ENCODE assay signal across 18 cellular contexts in genomic region chr7:88317422-88317821, GRCh38. TPM values are rescaled to one million over a fixed set of nuclear protein-coding genes. Genes with fewer than 3 reads are reported as not detected.
DNase-seq lines count a peak whose midpoint lies in the region; ATAC-seq and TF ChIP-seq lines count a peak whose summit lies in the region.
"Had no signal": no experiment of that assay in that cellular context is flagged by ENCODE, and none has a peak within 500 bp of the region (broad histone marks: within the 10 kb centered on the region; RNA-seq: fewer than 3 reads in every experiment).

No MANE protein-coding gene starts in this region.

- H3K9me3 Mint-ChIP-seq in CD14-positive monocyte (peaks cover 0 to 3% (median 0%) of the 10 kb centered on the region in 7 donors), osteocyte (ENCODE audit: unreplicated experiment) (no peaks in the 10 kb centered on the region)
- no peaks in the 10 kb centered on the region for H3K9me3 Mint-ChIP-seq in activated T-cell treated with anti-CD3 and anti-CD28 coated beads, Interleukin-2, amount 50 U/mL, for 24 hours

- ATAC-seq in lung (ENCODE audit: insufficient read depth, low FRiP score) = peak; percentile 68
- ATAC-seq: K562 had no signal

- H3K4me1 Mint-ChIP-seq in CD14-positive monocyte (peaks cover 68% of the 10 kb centered on the region), osteocyte (ENCODE audit: unreplicated experiment) (peaks cover 3% of the 10 kb centered on the region)
- H3K4me1 Mint-ChIP-seq in activated T-cell treated with anti-CD3 and anti-CD28 coated beads, Interleukin-2, amount 50 U/mL, for 24 hours (ENCODE audit: low read depth) = peaks cover 4% of the 10 kb centered on the region

- 23 to 38% methylated on average over 1 of the region's 1 CpG for WGBS in lung, 2 donors

- peaks cover 0 to 5% (median 3%) of the 10 kb centered on the region in 3 donors for H3K27me3 Mint-ChIP-seq in CD14-positive monocyte (ENCODE audit: low read depth in 3 of 3)
- peaks cover 15% of the 10 kb centered on the region for H3K27me3 Mint-ChIP-seq in activated T-cell treated with anti-CD3 and anti-CD28 coated beads, Interleukin-2, amount 50 U/mL, for 24 hours
- no peaks in the 10 kb centered on the region for H3K27me3 Mint-ChIP-seq in osteocyte (ENCODE audit: unreplicated experiment)

- intact Hi-C loops in CD14-positive monocyte (cut with micrococcal nuclease) = loop anchor here in 1 of 2 donors (10.0 kb wide), 1 partner anchor 53 kb away; no protein-coding TSS in a partner anchor

- peaks cover 0 to under 1% of the 10 kb centered on the region in 2 donors for H3K4me1 ChIP-seq in lung (ENCODE audit: control insufficient read depth in 2 of 2, insufficient read depth in 2 of 2, low read length in 2 of 2)

- H3K4me3 ChIP-seq in epithelial cell of esophagus (ENCODE audit: low read length) (no peak overlapping the region), lung (no peak overlapping the region)
- H3K4me3 ChIP-seq: K562, PC-9 had no signal

- H3K36me3 Mint-ChIP-seq in CD14-positive monocyte (no peaks in the 10 kb centered on the region), osteocyte (ENCODE audit: unreplicated experiment) (no peaks in the 10 kb centered on the region)
- no peaks in the 10 kb centered on the region for H3K36me3 Mint-ChIP-seq in activated T-cell treated with anti-CD3 and anti-CD28 coated beads, Interleukin-2, amount 50 U/mL, for 24 hours (ENCODE audit: low read depth)

- H3K27me3 ChIP-seq in lung (ENCODE audit: control insufficient read depth, insufficient read depth) = no peaks in the 10 kb centered on the region

- H3K4me3 Mint-ChIP-seq in CD14-positive monocyte (no peak overlapping the region), osteocyte (ENCODE audit: unreplicated experiment) (no peak overlapping the region)
- no peak overlapping the region for H3K4me3 Mint-ChIP-seq in activated T-cell treated with anti-CD3 and anti-CD28 coated beads, Interleukin-2, amount 50 U/mL, for 24 hours

- H3K27ac Mint-ChIP-seq in CD14-positive monocyte = peak overlapping the region in 6 of 7 donors; percentile 40 to 81 (median 68)
- no peak overlapping the region for H3K27ac Mint-ChIP-seq in activated T-cell treated with anti-CD3 and anti-CD28 coated beads, Interleukin-2, amount 50 U/mL, for 24 hours
- no peak overlapping the region for H3K27ac Mint-ChIP-seq in osteocyte (ENCODE audit: unreplicated experiment)

- DNase-seq in CD14-positive monocyte (ENCODE audit: low spot score) (no peak), MV-4-11 (lab: John Stamatoyannopoulos, UW) (peak; percentile 60), epithelial cell of esophagus (ENCODE audit: low read depth) (peak; percentile 86), lung (ENCODE audit: low spot score) (no peak), osteocyte (ENCODE audit: extremely low spot score, unreplicated experiment) (no peak)
- no peak for DNase-seq in activated CD8-positive, alpha-beta memory T cell treated with anti-CD3 and anti-CD28 coated beads, Interleukin-2, amount 50 U/mL, for 48 hours
- DNase-seq in activated T-cell treated with anti-CD3 and anti-CD28 coated beads, Interleukin-2, amount 50 U/mL, for 24 hours = no peak
- DNase-seq: Caco-2; DMS153; NCI-H1105; NCI-H187; NCI-H526 treated with DMSO at 0.1 percent for 48 hours; NK-92 treated with Interleukin-12 subunit alpha and Interleukin-12 subunit beta, amount 100 ng/mL, for 24 hours; PC-9 had no signal

- no peaks in the 10 kb centered on the region for H3K36me3 ChIP-seq in lung (ENCODE audit: control insufficient read depth in 2 of 2, insufficient read depth in 2 of 2, low read length in 2 of 2)

- no peak overlapping the region for H3K27ac ChIP-seq in lung (ENCODE audit: low read depth in 1 of 2, low read length in 1 of 2)
- H3K27ac ChIP-seq: C4-2B, PC-9 had no signal

- no peak for TF ChIP-seq CTCF in CD14-positive monocyte (IDR thresholded peaks at IDR 0.05)
- TF ChIP-seq CTCF in epithelial cell of esophagus (IDR thresholded peaks at IDR 0.05; ENCODE audit: insufficient read depth, low read depth, low read length, missing control alignments) = no peak
- TF ChIP-seq CTCF in lung (IDR thresholded peaks at IDR 0.05; ENCODE audit: control extremely low read depth, extremely low read depth) = no peak
- TF ChIP-seq CTCF in osteocyte (IDR thresholded peaks at IDR 0.05) = no peak

- no peaks in the 10 kb centered on the region for H3K9me3 ChIP-seq in lung (ENCODE audit: control insufficient read depth in 2 of 2, insufficient read depth in 1 of 2, low read length in 1 of 2)
- H3K9me3 ChIP-seq: Caco-2 had no signal

RNA-seq across cellular contexts. Expression of gene STEAP4, which starts 10.7 kb away (rescaled TPM):
- polyA plus RNA-seq in CD14-positive monocyte (10 to 100 TPM; 26.2 to 40.0 TPM), lung (10 to 100 TPM; 17.1 to 45.8 TPM)
- total RNA-seq in lung (100 to 1,000 TPM in 1 of 2 donors, 10 to 100 TPM in 1; 71.9 to 108 TPM), osteocyte (0.11 and 0.21 TPM in 2 replicates)
- total RNA-seq: Caco-2, H1, SK-MEL-5 had no signal
- polyA plus RNA-seq: K562 had no signal

Comparison
In these comparisons a context has a peak if more than half of its experiments do, and no peak if none do; other contexts are left out.
1. DNase-seq: peak in MV-4-11 (single experiment) and epithelial cell of esophagus (single experiment); none in CD14-positive monocyte (single experiment), lung (single experiment), activated CD8-positive, alpha-beta memory T cell treated with anti-CD3 and anti-CD28 coated beads, Interleukin-2, amount 50 U/mL, for 48 hours (single experiment), activated T-cell treated with anti-CD3 and anti-CD28 coated beads, Interleukin-2, amount 50 U/mL, for 24 hours (single experiment) and osteocyte (single experiment).
2. H3K27ac Mint-ChIP-seq: peak in CD14-positive monocyte (6 of 7); none in activated T-cell treated with anti-CD3 and anti-CD28 coated beads, Interleukin-2, amount 50 U/mL, for 24 hours (single experiment) and osteocyte (single experiment).
3. RNA of gene STEAP4, which starts 10.7 kb away (total RNA-seq): 71.9 to 108 TPM in lung; 0.11 to 0.21 TPM in osteocyte; every median in the first group is over 10 times any median in the second.